ENCODE assay signal across 1 cellular context in genomic region chr6:34391711-34392496, GRCh38.
A peak's percentile ranks its signal among the peaks of the same experiment; 100 is the strongest.
TF ChIP-seq lines count a peak whose summit lies in the region.

No MANE protein-coding gene starts in this region.

TF ChIP-seq in K562, 482 proteins besides CTCF, POLR2A, EP300 and RAD21 (continued from another document and continues in another):
- peak; percentile 80; the same call in 1 of the 2 replicates for TF ChIP-seq ZBTB43 (CRISPR knock-in tag; IDR thresholded peaks at IDR 0.05)
- no peak for TF ChIP-seq DDX20 (tag; IDR thresholded peaks at IDR 0.05; ENCODE audit: low read depth)
- peak; percentile 58 for TF ChIP-seq SP1 (CRISPR knock-in tag; IDR thresholded peaks at IDR 0.05)
- 0 out of 2 replicates have a peak, but pooled peaks have one; percentile 31 for TF ChIP-seq SMARCE1 (IDR thresholded peaks at IDR 0.05)
- no peak for TF ChIP-seq SMAD3 (CRISPR knock-in tag; conservative IDR thresholded peaks at IDR 0.05)
- TF ChIP-seq, protein P1, sequence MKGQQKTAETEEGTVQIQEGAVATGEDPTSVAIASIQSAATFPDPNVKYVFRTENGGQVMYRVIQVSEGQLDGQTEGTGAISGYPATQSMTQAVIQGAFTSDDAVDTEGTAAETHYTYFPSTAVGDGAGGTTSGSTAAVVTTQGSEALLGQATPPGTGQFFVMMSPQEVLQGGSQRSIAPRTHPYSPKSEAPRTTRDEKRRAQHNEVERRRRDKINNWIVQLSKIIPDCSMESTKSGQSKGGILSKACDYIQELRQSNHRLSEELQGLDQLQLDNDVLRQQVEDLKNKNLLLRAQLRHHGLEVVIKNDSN (CRISPR knock-in tag; IDR thresholded peaks at IDR 0.05), result peak; percentile 38
- TF ChIP-seq DIDO1 (tag; IDR thresholded peaks at IDR 0.05; ENCODE audit: low read depth), result no peak
- TF ChIP-seq EZH2 (IDR thresholded peaks at IDR 0.05; ENCODE audit: borderline replicate concordance, low read depth, low read length), result no peak
- TF ChIP-seq RBFOX2 (IDR thresholded peaks at IDR 0.05; ENCODE audit: low read depth, low read length), result no peak
- peak in 1 of 2 experiments; percentile 91; a peak in 2 of 4 replicates for TF ChIP-seq HDAC1 (IDR thresholded peaks at IDR 0.05)
- peak; percentile 48; the same call in 1 of the 2 replicates for TF ChIP-seq NFIC (IDR thresholded peaks at IDR 0.05)
- TF ChIP-seq, protein P2, sequence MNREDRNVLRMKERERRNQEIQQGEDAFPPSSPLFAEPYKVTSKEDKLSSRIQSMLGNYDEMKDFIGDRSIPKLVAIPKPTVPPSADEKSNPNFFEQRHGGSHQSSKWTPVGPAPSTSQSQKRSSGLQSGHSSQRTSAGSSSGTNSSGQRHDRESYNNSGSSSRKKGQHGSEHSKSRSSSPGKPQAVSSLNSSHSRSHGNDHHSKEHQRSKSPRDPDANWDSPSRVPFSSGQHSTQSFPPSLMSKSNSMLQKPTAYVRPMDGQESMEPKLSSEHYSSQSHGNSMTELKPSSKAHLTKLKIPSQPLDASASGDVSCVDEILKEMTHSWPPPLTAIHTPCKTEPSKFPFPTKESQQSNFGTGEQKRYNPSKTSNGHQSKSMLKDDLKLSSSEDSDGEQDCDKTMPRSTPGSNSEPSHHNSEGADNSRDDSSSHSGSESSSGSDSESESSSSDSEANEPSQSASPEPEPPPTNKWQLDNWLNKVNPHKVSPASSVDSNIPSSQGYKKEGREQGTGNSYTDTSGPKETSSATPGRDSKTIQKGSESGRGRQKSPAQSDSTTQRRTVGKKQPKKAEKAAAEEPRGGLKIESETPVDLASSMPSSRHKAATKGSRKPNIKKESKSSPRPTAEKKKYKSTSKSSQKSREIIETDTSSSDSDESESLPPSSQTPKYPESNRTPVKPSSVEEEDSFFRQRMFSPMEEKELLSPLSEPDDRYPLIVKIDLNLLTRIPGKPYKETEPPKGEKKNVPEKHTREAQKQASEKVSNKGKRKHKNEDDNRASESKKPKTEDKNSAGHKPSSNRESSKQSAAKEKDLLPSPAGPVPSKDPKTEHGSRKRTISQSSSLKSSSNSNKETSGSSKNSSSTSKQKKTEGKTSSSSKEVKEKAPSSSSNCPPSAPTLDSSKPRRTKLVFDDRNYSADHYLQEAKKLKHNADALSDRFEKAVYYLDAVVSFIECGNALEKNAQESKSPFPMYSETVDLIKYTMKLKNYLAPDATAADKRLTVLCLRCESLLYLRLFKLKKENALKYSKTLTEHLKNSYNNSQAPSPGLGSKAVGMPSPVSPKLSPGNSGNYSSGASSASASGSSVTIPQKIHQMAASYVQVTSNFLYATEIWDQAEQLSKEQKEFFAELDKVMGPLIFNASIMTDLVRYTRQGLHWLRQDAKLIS (CRISPR knock-in tag; IDR thresholded peaks at IDR 0.05), result no peak
- no peak for TF ChIP-seq ZNF277 (CRISPR knock-in tag; IDR thresholded peaks at IDR 0.05; ENCODE audit: borderline replicate concordance)
- no peak for TF ChIP-seq SREBF1 (IDR thresholded peaks at IDR 0.05; ENCODE audit: borderline replicate concordance, low read depth, low read length)
- TF ChIP-seq MTF1 (CRISPR knock-in tag; IDR thresholded peaks at IDR 0.05; ENCODE audit: borderline replicate concordance), result no peak
- TF ChIP-seq ZNF507 (tag; conservative IDR thresholded peaks at IDR 0.05), result no peak
- peak; percentile 86; the same call in 1 of the 2 replicates for TF ChIP-seq ZNF644 (tag; IDR thresholded peaks at IDR 0.05; ENCODE audit: low read depth)
- peak; percentile 87 for TF ChIP-seq RBM22 (IDR thresholded peaks at IDR 0.05; ENCODE audit: low read depth, low read length, poor library complexity, severe bottlenecking)
- TF ChIP-seq CEBPB (tag; IDR thresholded peaks at IDR 0.05), result no peak
- TF ChIP-seq, protein P3, sequence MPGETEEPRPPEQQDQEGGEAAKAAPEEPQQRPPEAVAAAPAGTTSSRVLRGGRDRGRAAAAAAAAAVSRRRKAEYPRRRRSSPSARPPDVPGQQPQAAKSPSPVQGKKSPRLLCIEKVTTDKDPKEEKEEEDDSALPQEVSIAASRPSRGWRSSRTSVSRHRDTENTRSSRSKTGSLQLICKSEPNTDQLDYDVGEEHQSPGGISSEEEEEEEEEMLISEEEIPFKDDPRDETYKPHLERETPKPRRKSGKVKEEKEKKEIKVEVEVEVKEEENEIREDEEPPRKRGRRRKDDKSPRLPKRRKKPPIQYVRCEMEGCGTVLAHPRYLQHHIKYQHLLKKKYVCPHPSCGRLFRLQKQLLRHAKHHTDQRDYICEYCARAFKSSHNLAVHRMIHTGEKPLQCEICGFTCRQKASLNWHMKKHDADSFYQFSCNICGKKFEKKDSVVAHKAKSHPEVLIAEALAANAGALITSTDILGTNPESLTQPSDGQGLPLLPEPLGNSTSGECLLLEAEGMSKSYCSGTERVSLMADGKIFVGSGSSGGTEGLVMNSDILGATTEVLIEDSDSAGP (CRISPR knock-in tag; IDR thresholded peaks at IDR 0.05), result no peak; the same call in 1 of the 2 replicates
- TF ChIP-seq, protein P4, sequence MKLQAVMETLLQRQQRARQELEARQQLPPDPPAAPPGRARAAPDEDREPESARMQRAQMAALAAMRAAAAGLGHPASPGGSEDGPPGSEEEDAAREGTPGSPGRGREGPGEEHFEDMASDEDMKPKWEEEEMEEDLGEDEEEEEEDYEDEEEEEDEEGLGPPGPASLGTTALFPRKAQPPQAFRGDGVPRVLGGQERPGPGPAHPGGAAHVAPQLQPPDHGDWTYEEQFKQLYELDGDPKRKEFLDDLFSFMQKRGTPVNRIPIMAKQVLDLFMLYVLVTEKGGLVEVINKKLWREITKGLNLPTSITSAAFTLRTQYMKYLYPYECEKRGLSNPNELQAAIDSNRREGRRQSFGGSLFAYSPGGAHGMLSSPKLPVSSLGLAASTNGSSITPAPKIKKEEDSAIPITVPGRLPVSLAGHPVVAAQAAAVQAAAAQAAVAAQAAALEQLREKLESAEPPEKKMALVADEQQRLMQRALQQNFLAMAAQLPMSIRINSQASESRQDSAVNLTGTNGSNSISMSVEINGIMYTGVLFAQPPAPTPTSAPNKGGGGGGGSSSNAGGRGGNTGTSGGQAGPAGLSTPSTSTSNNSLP (IDR thresholded peaks at IDR 0.05; ENCODE audit: borderline replicate concordance, low read depth, low read length), result no peak
- no peak for TF ChIP-seq E2F3 (CRISPR knock-in tag; IDR thresholded peaks at IDR 0.05)
- TF ChIP-seq ARNT (IDR thresholded peaks at IDR 0.05), result no peak
- peak; percentile 53 for TF ChIP-seq BHLHE40 (IDR thresholded peaks at IDR 0.05; ENCODE audit: low read length)
- TF ChIP-seq MED1 (CRISPR knock-in tag; IDR thresholded peaks at IDR 0.05; ENCODE audit: borderline replicate concordance), result no peak
- no peak for TF ChIP-seq HNRNPUL1 (IDR thresholded peaks at IDR 0.05; ENCODE audit: low read length)
- no peak for TF ChIP-seq ZNF583 (CRISPR knock-in tag; IDR thresholded peaks at IDR 0.05)
- peak; percentile 75 for TF ChIP-seq RBBP5 (IDR thresholded peaks at IDR 0.05; ENCODE audit: borderline replicate concordance, insufficient read depth, low read length, poor library complexity, severe bottlenecking)
- 0 out of 2 replicates have a peak, but pooled peaks have one; percentile 12 for TF ChIP-seq CBFA2T3 (IDR thresholded peaks at IDR 0.05)
- no peak for TF ChIP-seq ZNF707 (CRISPR knock-in tag; conservative IDR thresholded peaks at IDR 0.05)
- peak in 1 of 2 experiments; percentile 33; a peak in 1 of 3 replicates for TF ChIP-seq CBX3 (IDR thresholded peaks at IDR 0.05; ENCODE audit: borderline replicate concordance in 1 of 2, low read length in 2 of 2)
- TF ChIP-seq PREB (CRISPR knock-in tag; IDR thresholded peaks at IDR 0.05), result 0 out of 2 replicates have a peak, but pooled peaks have one; percentile 65
- TF ChIP-seq STAT5A (IDR thresholded peaks at IDR 0.05; ENCODE audit: borderline replicate concordance, low read length), result no peak; the same call in 1 of the 2 replicates
- no peak for TF ChIP-seq ZFP30 (CRISPR knock-in tag; IDR thresholded peaks at IDR 0.05; ENCODE audit: borderline replicate concordance)
- TF ChIP-seq ZNF717 (CRISPR knock-in tag; IDR thresholded peaks at IDR 0.05), result no peak
- TF ChIP-seq CREM (IDR thresholded peaks at IDR 0.05; ENCODE audit: low read depth), result 0 out of 2 replicates have a peak, but pooled peaks have one; percentile 28
- TF ChIP-seq MAFK (IDR thresholded peaks at IDR 0.05; ENCODE audit: low read length), result 0 out of 2 replicates have a peak, but pooled peaks have one; percentile 11
- TF ChIP-seq NCOA6 (IDR thresholded peaks at IDR 0.05), result peak; percentile 84
- TF ChIP-seq MAFG (tag; conservative IDR thresholded peaks at IDR 0.05), result no peak
- TF ChIP-seq, protein P5, sequence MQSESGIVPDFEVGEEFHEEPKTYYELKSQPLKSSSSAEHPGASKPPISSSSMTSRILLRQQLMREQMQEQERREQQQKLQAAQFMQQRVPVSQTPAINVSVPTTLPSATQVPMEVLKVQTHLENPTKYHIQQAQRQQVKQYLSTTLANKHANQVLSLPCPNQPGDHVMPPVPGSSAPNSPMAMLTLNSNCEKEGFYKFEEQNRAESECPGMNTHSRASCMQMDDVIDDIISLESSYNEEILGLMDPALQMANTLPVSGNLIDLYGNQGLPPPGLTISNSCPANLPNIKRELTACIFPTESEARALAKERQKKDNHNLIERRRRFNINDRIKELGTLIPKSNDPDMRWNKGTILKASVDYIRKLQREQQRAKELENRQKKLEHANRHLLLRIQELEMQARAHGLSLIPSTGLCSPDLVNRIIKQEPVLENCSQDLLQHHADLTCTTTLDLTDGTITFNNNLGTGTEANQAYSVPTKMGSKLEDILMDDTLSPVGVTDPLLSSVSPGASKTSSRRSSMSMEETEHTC (IDR thresholded peaks at IDR 0.05), result no peak
- TF ChIP-seq BRD9 (IDR thresholded peaks at IDR 0.05; ENCODE audit: low read depth, partially characterized antibody), result peak; percentile 79
- no peak for TF ChIP-seq PML (IDR thresholded peaks at IDR 0.05; ENCODE audit: low read length)
- no peak for TF ChIP-seq PTBP1 (IDR thresholded peaks at IDR 0.05; ENCODE audit: low read depth, low read length)
- TF ChIP-seq, protein P6, sequence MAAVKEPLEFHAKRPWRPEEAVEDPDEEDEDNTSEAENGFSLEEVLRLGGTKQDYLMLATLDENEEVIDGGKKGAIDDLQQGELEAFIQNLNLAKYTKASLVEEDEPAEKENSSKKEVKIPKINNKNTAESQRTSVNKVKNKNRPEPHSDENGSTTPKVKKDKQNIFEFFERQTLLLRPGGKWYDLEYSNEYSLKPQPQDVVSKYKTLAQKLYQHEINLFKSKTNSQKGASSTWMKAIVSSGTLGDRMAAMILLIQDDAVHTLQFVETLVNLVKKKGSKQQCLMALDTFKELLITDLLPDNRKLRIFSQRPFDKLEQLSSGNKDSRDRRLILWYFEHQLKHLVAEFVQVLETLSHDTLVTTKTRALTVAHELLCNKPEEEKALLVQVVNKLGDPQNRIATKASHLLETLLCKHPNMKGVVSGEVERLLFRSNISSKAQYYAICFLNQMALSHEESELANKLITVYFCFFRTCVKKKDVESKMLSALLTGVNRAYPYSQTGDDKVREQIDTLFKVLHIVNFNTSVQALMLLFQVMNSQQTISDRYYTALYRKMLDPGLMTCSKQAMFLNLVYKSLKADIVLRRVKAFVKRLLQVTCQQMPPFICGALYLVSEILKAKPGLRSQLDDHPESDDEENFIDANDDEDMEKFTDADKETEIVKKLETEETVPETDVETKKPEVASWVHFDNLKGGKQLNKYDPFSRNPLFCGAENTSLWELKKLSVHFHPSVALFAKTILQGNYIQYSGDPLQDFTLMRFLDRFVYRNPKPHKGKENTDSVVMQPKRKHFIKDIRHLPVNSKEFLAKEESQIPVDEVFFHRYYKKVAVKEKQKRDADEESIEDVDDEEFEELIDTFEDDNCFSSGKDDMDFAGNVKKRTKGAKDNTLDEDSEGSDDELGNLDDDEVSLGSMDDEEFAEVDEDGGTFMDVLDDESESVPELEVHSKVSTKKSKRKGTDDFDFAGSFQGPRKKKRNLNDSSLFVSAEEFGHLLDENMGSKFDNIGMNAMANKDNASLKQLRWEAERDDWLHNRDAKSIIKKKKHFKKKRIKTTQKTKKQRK (IDR thresholded peaks at IDR 0.05; ENCODE audit: borderline replicate concordance, low read depth, low read length), result no peak
- no peak for TF ChIP-seq ELF1 (tag; IDR thresholded peaks at IDR 0.05)
- TF ChIP-seq VEZF1 (CRISPR knock-in tag; IDR thresholded peaks at IDR 0.05), result no peak; the same call in 1 of the 2 replicates
- peak; percentile 46 for TF ChIP-seq FUS (optimal IDR thresholded peaks at IDR 0.05; ENCODE audit: low read depth, low read length)
